In genomic region chr10:131737543-131738395, GRCh38 we compare ENCODE assay signal across 17 cellular contexts.
A peak's percentile ranks its signal among the peaks of the same experiment; 100 is the strongest.
DNase-seq lines count a peak whose midpoint lies in the region; ATAC-seq and TF ChIP-seq lines count a peak whose summit lies in the region.
"Had no signal": no experiment of that assay in that cellular context is flagged by ENCODE, and none has a peak within 500 bp of the region (broad histone marks: within the 10 kb centered on the region; RNA-seq: fewer than 3 reads in every experiment).

No MANE protein-coding gene starts in this region.

- ATAC-seq in natural killer cell treated with Interleukin-12 subunit alpha and Interleukin-12 subunit beta and Interleukin-15 and Interleukin-18, amount 100 ng/mL, for 72 hours = peak in 1 of 2 donors; percentile 39
- ATAC-seq in natural killer cell (no peak), upper lobe of right lung (no peak), HG02642 (IDR thresholded peaks at IDR 0.05; ENCODE audit: poor library complexity, unreplicated experiment) (no peak)

- CTCF ChIA-PET in activated naive CD4-positive, alpha-beta T cell treated with anti-CD3 and anti-CD28 coated beads for 36 hours (lab: Charles Lee) = no interaction called here

- H3K9me3 ChIP-seq in neuronal stem cell (replicated peaks in 1 of 2; ENCODE audit: control insufficient read depth in 2 of 2, insufficient read depth in 1 of 2, low read depth in 1 of 2, low read length in 2 of 2) = peaks cover 0 to 7% of the 10 kb centered on the region in 2 donors
- no peaks in the 10 kb centered on the region for H3K9me3 ChIP-seq in upper lobe of right lung

- H3K4me1 Mint-ChIP-seq in natural killer cell treated with Interleukin-12 subunit alpha and Interleukin-12 subunit beta and Interleukin-15 and Interleukin-18, amount 100 ng/mL, for 72 hours (ENCODE audit: low read depth in 2 of 2) = peaks cover 0 to 3% of the 10 kb centered on the region in 2 donors
- H3K4me1 Mint-ChIP-seq in natural killer cell = peaks cover 0 to 8% of the 10 kb centered on the region in 2 donors
- no peaks in the 10 kb centered on the region for H3K4me1 Mint-ChIP-seq in activated naive CD4-positive, alpha-beta T cell treated with anti-CD3 and anti-CD28 coated beads for 36 hours (ENCODE audit: low read depth)

- H3K27me3 ChIP-seq in dorsolateral prefrontal cortex = peaks cover 0 to 7% (median 0%) of the 10 kb centered on the region in 45 donors
- no peaks in the 10 kb centered on the region for H3K27me3 ChIP-seq in neuronal stem cell (ENCODE audit: control insufficient read depth in 3 of 3, insufficient read depth in 3 of 3, low read depth in 1 of 3, low read length in 3 of 3)
- H3K27me3 ChIP-seq in upper lobe of right lung = peaks cover 4% of the 10 kb centered on the region
- H3K27me3 ChIP-seq: SJSA1 had no signal

- TF ChIP-seq CTCF in natural killer cell (IDR thresholded peaks at IDR 0.05) (no peak), dorsolateral prefrontal cortex (IDR thresholded peaks at IDR 0.05 in 54 of 56, conservative IDR thresholded peaks at IDR 0.05 in 2 of 56; ENCODE audit: low read depth in 1 of 56, partially characterized antibody in 56 of 56) (no peak), upper lobe of right lung (IDR thresholded peaks at IDR 0.05) (no peak)

- no peak overlapping the region for H2BK120ac ChIP-seq in neuronal stem cell (ENCODE audit: low read depth, low read length)

- peaks cover 4% of the 10 kb centered on the region in 2 donors for H3K4me1 ChIP-seq in neuronal stem cell (ENCODE audit: control insufficient read depth in 2 of 2, insufficient read depth in 1 of 2, low read depth in 1 of 2, low read length in 2 of 2)
- no peaks in the 10 kb centered on the region for H3K4me1 ChIP-seq in upper lobe of right lung
- H3K4me1 ChIP-seq: SJSA1 had no signal

- H3K4me2 ChIP-seq in neuronal stem cell (ENCODE audit: insufficient read depth, low read length, poor library complexity, severe bottlenecking) = no peak overlapping the region
- H3K4me2 ChIP-seq: PC-9 had no signal

- H3K27ac Mint-ChIP-seq in natural killer cell treated with Interleukin-12 subunit alpha and Interleukin-12 subunit beta and Interleukin-15 and Interleukin-18, amount 100 ng/mL, for 72 hours = no peak overlapping the region
- H3K27ac Mint-ChIP-seq in natural killer cell = no peak overlapping the region
- no peak overlapping the region for H3K27ac Mint-ChIP-seq in activated naive CD4-positive, alpha-beta T cell treated with anti-CD3 and anti-CD28 coated beads for 36 hours

- no peak overlapping the region for H3K4me3 Mint-ChIP-seq in natural killer cell treated with Interleukin-12 subunit alpha and Interleukin-12 subunit beta and Interleukin-15 and Interleukin-18, amount 100 ng/mL, for 72 hours
- H3K4me3 Mint-ChIP-seq in natural killer cell = no peak overlapping the region
- H3K4me3 Mint-ChIP-seq in activated naive CD4-positive, alpha-beta T cell treated with anti-CD3 and anti-CD28 coated beads for 36 hours = no peak overlapping the region
- H3K4me3 Mint-ChIP-seq: CD14-positive monocyte had no signal

- H3K14ac ChIP-seq in neuronal stem cell (ENCODE audit: low read length) = no peak overlapping the region

- H3K9me3 Mint-ChIP-seq in natural killer cell treated with Interleukin-12 subunit alpha and Interleukin-12 subunit beta and Interleukin-15 and Interleukin-18, amount 100 ng/mL, for 72 hours = no peaks in the 10 kb centered on the region
- no peaks in the 10 kb centered on the region for H3K9me3 Mint-ChIP-seq in natural killer cell
- H3K9me3 Mint-ChIP-seq in activated naive CD4-positive, alpha-beta T cell treated with anti-CD3 and anti-CD28 coated beads for 36 hours = no peaks in the 10 kb centered on the region

- H3K36me3 ChIP-seq in neuronal stem cell (replicated peaks in 1 of 2; ENCODE audit: control insufficient read depth in 2 of 2, insufficient read depth in 2 of 2, low read length in 2 of 2) (no peaks in the 10 kb centered on the region), upper lobe of right lung (no peaks in the 10 kb centered on the region)
- H3K36me3 ChIP-seq: SJSA1 had no signal

- peak overlapping the region; percentile 22 for H3K23ac ChIP-seq in neuronal stem cell (ENCODE audit: low read depth, low read length, poor library complexity)

- H3K27ac ChIP-seq in dorsolateral prefrontal cortex (peak overlapping the region in 34 of 59 donors; percentile 12 to 83 (median 54)), neuronal stem cell (replicated peaks; ENCODE audit: low read length) (no peak overlapping the region), upper lobe of right lung (no peak overlapping the region)
- H3K27ac ChIP-seq: PC-9, SJSA1 had no signal

- H3K9ac ChIP-seq in neuronal stem cell (ENCODE audit: low read depth, low read length, poor library complexity) = no peak overlapping the region

- peak overlapping the region; percentile 82 for H2BK12ac ChIP-seq in neuronal stem cell (ENCODE audit: low read length)

- H2BK15ac ChIP-seq in neuronal stem cell (ENCODE audit: low read length) = peak overlapping the region; percentile 69

- H3K27me3 Mint-ChIP-seq in natural killer cell treated with Interleukin-12 subunit alpha and Interleukin-12 subunit beta and Interleukin-15 and Interleukin-18, amount 100 ng/mL, for 72 hours = peaks cover 10 to 13% of the 10 kb centered on the region in 2 donors
- H3K27me3 Mint-ChIP-seq in natural killer cell (ENCODE audit: low read depth in 2 of 2) = peaks cover 9 to 22% of the 10 kb centered on the region in 2 donors
- H3K27me3 Mint-ChIP-seq in activated naive CD4-positive, alpha-beta T cell treated with anti-CD3 and anti-CD28 coated beads for 36 hours (ENCODE audit: low read depth) = peaks cover 10% of the 10 kb centered on the region

- no peak overlapping the region for H4K8ac ChIP-seq in neuronal stem cell (ENCODE audit: low read depth, low read length)

- H3K36me3 Mint-ChIP-seq in natural killer cell treated with Interleukin-12 subunit alpha and Interleukin-12 subunit beta and Interleukin-15 and Interleukin-18, amount 100 ng/mL, for 72 hours = no peaks in the 10 kb centered on the region
- no peaks in the 10 kb centered on the region for H3K36me3 Mint-ChIP-seq in natural killer cell
- H3K36me3 Mint-ChIP-seq in activated naive CD4-positive, alpha-beta T cell treated with anti-CD3 and anti-CD28 coated beads for 36 hours (ENCODE audit: low read depth) = no peaks in the 10 kb centered on the region
- H3K36me3 Mint-ChIP-seq: CD14-positive monocyte had no signal

- peak overlapping the region; percentile 89 for H2AK5ac ChIP-seq in neuronal stem cell (ENCODE audit: low read depth, low read length)

- no peak overlapping the region for H3K4ac ChIP-seq in neuronal stem cell (ENCODE audit: low read length)

- H4K91ac ChIP-seq in neuronal stem cell (ENCODE audit: low read depth, low read length, poor library complexity) = no peak overlapping the region

- DNase-seq in natural killer cell treated with Interleukin-12 subunit alpha and Interleukin-12 subunit beta and Interleukin-15 and Interleukin-18, amount 100 ng/mL, for 72 hours (ENCODE audit: low spot score) = peak; percentile 31
- DNase-seq in natural killer cell (no peak), dorsolateral prefrontal cortex (peak in 1 of 10 donors; percentile 35), neuronal stem cell (ENCODE audit: low spot score) (no peak), upper lobe of right lung (peak; percentile 55), NCI-H2196 treated with DMSO at 0.1 percent for 48 hours (lab: John Stamatoyannopoulos, UW; ENCODE audit: unreplicated experiment) (no peak)
- DNase-seq in activated naive CD4-positive, alpha-beta T cell treated with anti-CD3 and anti-CD28 coated beads for 36 hours = no peak
- DNase-seq: DMS 273 treated with DMSO at 0.1 percent for 48 hours, HCEC 1CT, KG1, NCI-H1436 treated with DMSO at 0.1 percent for 48 hours, NCI-H2081, NCI-H524, PC-9 had no signal

- no peak overlapping the region for H2BK5ac ChIP-seq in neuronal stem cell (ENCODE audit: low read length)

- no peaks in the 10 kb centered on the region for H3K79me1 ChIP-seq in neuronal stem cell (ENCODE audit: low read depth, low read length)

- intact Hi-C loops in natural killer cell (cut with micrococcal nuclease) (no loop called here), dorsolateral prefrontal cortex (cut with DNase I) (no loop called here), upper lobe of right lung (cut with DNase I) (no loop called here)
- intact Hi-C loops in activated naive CD4-positive, alpha-beta T cell treated with anti-CD3 and anti-CD28 coated beads for 36 hours (cut with micrococcal nuclease) = no loop called here

- WGBS in neuronal stem cell (ENCODE audit: extremely low coverage in 2 of 2, insufficient read length in 2 of 2, insufficient replicate concordance in 1 of 2), 2 donors = no CpG with 5 or more reads among the region's 18 CpGs

- H2AFZ ChIP-seq in neuronal stem cell (ENCODE audit: low read length) = no peak overlapping the region
- H2AFZ ChIP-seq: PC-9 had no signal

- H3K4me3 ChIP-seq in dorsolateral prefrontal cortex (no peak overlapping the region), neuronal stem cell (ENCODE audit: low read length in 2 of 2) (no peak overlapping the region), upper lobe of right lung (no peak overlapping the region)
- H3K4me3 ChIP-seq: PC-9, SJSA1 had no signal

- peak overlapping the region; percentile 32 for H3K18ac ChIP-seq in neuronal stem cell (ENCODE audit: low read length)

Comparison
In these comparisons a context has a peak if more than half of its experiments do, and no peak if none do; other contexts are left out.
1. DNase-seq: peak in natural killer cell treated with Interleukin-12 subunit alpha and Interleukin-12 subunit beta and Interleukin-15 and Interleukin-18, amount 100 ng/mL, for 72 hours (single experiment) and upper lobe of right lung (single experiment); none in natural killer cell (single experiment), neuronal stem cell (single experiment), activated naive CD4-positive, alpha-beta T cell treated with anti-CD3 and anti-CD28 coated beads for 36 hours (single experiment) and NCI-H2196 treated with DMSO at 0.1 percent for 48 hours (single experiment).
2. H3K27ac ChIP-seq: peak in dorsolateral prefrontal cortex (34 of 59); none in neuronal stem cell (single experiment) and upper lobe of right lung (single experiment).